In the genomic region with DNA sequence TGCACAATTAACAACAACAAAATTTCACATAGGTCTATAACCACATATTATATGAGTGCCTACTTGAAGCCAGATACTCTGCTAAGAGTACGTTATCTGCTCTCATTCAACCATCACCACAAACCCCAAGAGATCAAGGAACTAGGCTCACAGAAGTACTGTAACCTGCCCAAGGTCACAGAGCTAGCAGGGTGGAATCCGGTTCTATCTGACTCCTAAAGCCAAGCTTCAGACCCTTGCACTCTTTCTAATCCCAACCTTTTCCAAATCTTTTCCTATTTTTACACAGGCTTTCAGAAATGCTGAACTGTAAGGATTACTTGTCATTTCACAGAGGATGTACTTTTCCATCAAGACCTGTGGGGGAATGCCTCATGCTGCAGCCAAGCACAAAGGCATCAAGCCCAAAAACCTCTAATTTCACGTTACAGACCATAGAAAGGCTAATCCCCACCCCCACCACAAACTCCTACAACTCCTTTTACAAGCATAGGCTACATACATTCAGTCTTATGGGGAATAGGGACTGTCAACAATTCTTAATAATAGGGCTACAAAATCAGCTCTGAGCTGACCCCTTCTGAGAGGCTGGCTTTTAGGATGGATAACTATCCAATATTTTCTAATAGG, we compare ENCODE assay signal across 8 cellular contexts. TPM values are rescaled to one million over a fixed set of nuclear protein-coding genes. Genes with fewer than 3 reads are reported as not detected.
A peak's percentile ranks its signal among the peaks of the same experiment; 100 is the strongest.
DNase-seq lines count a peak whose midpoint lies in the region; ATAC-seq and TF ChIP-seq lines count a peak whose summit lies in the region.

No MANE protein-coding gene starts in this region.

- H3K27ac Mint-ChIP-seq in nephron progenitor cell: peak overlapping the region; percentile 95

- peaks cover 9% of the 10 kb centered on the region for H3K36me3 Mint-ChIP-seq in nephron progenitor cell (ENCODE audit: low read depth)

- no peaks in the 10 kb centered on the region for H3K9me3 Mint-ChIP-seq in nephron progenitor cell

- H3K9ac ChIP-seq in colonic mucosa (ENCODE audit: low read depth in 2 of 2, low read length in 2 of 2): peak overlapping the region in 1 of 2 donors; percentile 96

- DNase-seq in NCI-H69 (lab: John Stamatoyannopoulos, UW) (peak; percentile 30), colonic mucosa (no peak), nephron progenitor cell (no peak), HT-29 (ENCODE audit: low spot score) (no peak)
- no peak for DNase-seq in stimulated activated CD4-positive, alpha-beta T cell treated with anti-CD3 and anti-CD28 coated beads, Interleukin-2, amount 100 ng/mL, for 48 hours

- intact Hi-C loops in colonic mucosa (cut with DNase I): no loop called here

- H3K4me3 Mint-ChIP-seq in nephron progenitor cell: peak overlapping the region; percentile 97

- H3K4me1 ChIP-seq in colonic mucosa: peaks cover 3% of the 10 kb centered on the region

- no peak overlapping the region for H3K27ac ChIP-seq in colonic mucosa

- no peaks in the 10 kb centered on the region for H3K9me3 ChIP-seq in colonic mucosa

- ATAC-seq in GM18868 (IDR thresholded peaks at IDR 0.05; ENCODE audit: unreplicated experiment) (peak; percentile 21), HG03469 (IDR thresholded peaks at IDR 0.05; ENCODE audit: unreplicated experiment) (no peak), GM18511 (IDR thresholded peaks at IDR 0.05; ENCODE audit: unreplicated experiment) (no peak)

- no peaks in the 10 kb centered on the region for H3K27me3 Mint-ChIP-seq in nephron progenitor cell (ENCODE audit: low read depth, poor library complexity)

- H3K4me1 Mint-ChIP-seq in nephron progenitor cell: peaks cover 50% of the 10 kb centered on the region

- H3K36me3 ChIP-seq in colonic mucosa: no peaks in the 10 kb centered on the region

- peak overlapping the region; percentile 60 for H3K4me3 ChIP-seq in colonic mucosa

- no peak for TF ChIP-seq CTCF in colonic mucosa (IDR thresholded peaks at IDR 0.05)
- no peak for TF ChIP-seq CTCF in nephron progenitor cell (IDR thresholded peaks at IDR 0.05)

- no peaks in the 10 kb centered on the region for H3K27me3 ChIP-seq in colonic mucosa

RNA-seq across cellular contexts. Expression of a gene that starts 0.9 kb away (rescaled TPM):
- 10 to 100 TPM; 24.9 to 41.3 TPM for total RNA-seq in colonic mucosa
- 4.4 and 7.0 TPM in 2 replicates for total RNA-seq in HT-29 (2014; rRNA removed; shearing (Covaris generic))

RNA-seq across cellular contexts. Expression of a gene that starts 2.2 kb away (rescaled TPM):
- 1 to 10 TPM; 2.5 to 7.8 TPM for total RNA-seq in colonic mucosa
- total RNA-seq in HT-29 (2014; rRNA removed; shearing (Covaris generic)): 5.2 and 5.7 TPM in 2 replicates
